ENCODE assay signal across 13 cellular contexts in genomic region chr5:173274771-173275170, GRCh38.
"Had no signal": no experiment of that assay in that cellular context is flagged by ENCODE, and none has a peak within 500 bp of the region (broad histone marks: within the 10 kb centered on the region; RNA-seq: fewer than 3 reads in every experiment).

No MANE protein-coding gene starts in this region.

- H3K4me3 ChIP-seq: colonic mucosa, coronary artery, dorsolateral prefrontal cortex, esophagus muscularis mucosa, esophagus squamous epithelium, gastrocnemius medialis, gastroesophageal sphincter, heart left ventricle, heart right ventricle had no signal

- H3K9me3 ChIP-seq: colonic mucosa, esophagus squamous epithelium, gastrocnemius medialis had no signal

- ATAC-seq: effector memory CD8-positive, alpha-beta T cell; esophagus mucosa; foreskin keratinocyte; gastrocnemius medialis; gastroesophageal sphincter; heart left ventricle; heart right ventricle had no signal

- H3K4me1 ChIP-seq: colonic mucosa, esophagus muscularis mucosa, esophagus squamous epithelium, foreskin keratinocyte, gastrocnemius medialis, gastroesophageal sphincter had no signal

- H3K27ac ChIP-seq: colonic mucosa, coronary artery, dorsolateral prefrontal cortex, epithelial cell of prostate, esophagus muscularis mucosa, esophagus squamous epithelium, foreskin keratinocyte, gastrocnemius medialis, gastroesophageal sphincter, heart left ventricle had no signal

- H3K36me3 ChIP-seq: colonic mucosa, esophagus muscularis mucosa, esophagus squamous epithelium, gastrocnemius medialis, gastroesophageal sphincter, heart left ventricle, heart right ventricle had no signal
